31 cellular contexts compared by ENCODE assay signal in genomic region chr1:170893655-170894297, GRCh38. TPM values are rescaled to one million over a fixed set of nuclear protein-coding genes. Genes with fewer than 3 reads are reported as not detected.
A peak's percentile ranks its signal among the peaks of the same experiment; 100 is the strongest.
DNase-seq lines count a peak whose midpoint lies in the region; ATAC-seq, FAIRE-seq and TF ChIP-seq lines count a peak whose summit lies in the region.
"Had no signal": no experiment of that assay in that cellular context is flagged by ENCODE, and none has a peak within 500 bp of the region (broad histone marks: within the 10 kb centered on the region; RNA-seq: fewer than 3 reads in every experiment).

No MANE protein-coding gene starts in this region.

- WGBS in pancreas, 2 donors: 50 to 62% methylated on average over 2 of the region's 2 CpGs

- intact Hi-C loops in pancreas (cut with DNase I): no loop called here

- H3K4me3 ChIP-seq in BJ (ENCODE audit: low read depth, low read length): no peak overlapping the region
- H3K4me3 ChIP-seq in pancreas: no peak overlapping the region
- H3K4me3 ChIP-seq: gastrocnemius medialis, tibial nerve had no signal

- no peak overlapping the region for H3K27ac ChIP-seq in caudate nucleus (ENCODE audit: low read depth, low read length)
- no peak overlapping the region for H3K27ac ChIP-seq in pancreas
- H3K27ac ChIP-seq: brain microvascular endothelial cell, gastrocnemius medialis, tibial nerve had no signal

- POLR2A ChIA-PET in BJ (lab: Charles Lee): no interaction called here

- H3K27me3 ChIP-seq in BJ (ENCODE audit: control insufficient read depth, insufficient read depth, low read length) (no peaks in the 10 kb centered on the region), pancreas (no peaks in the 10 kb centered on the region)
- H3K27me3 ChIP-seq: brain microvascular endothelial cell, gastrocnemius medialis, tibial nerve had no signal

- TF ChIP-seq CTCF in BJ (IDR thresholded peaks at IDR 0.05; ENCODE audit: insufficient read depth, low read depth, low read length): no peak
- TF ChIP-seq CTCF in pancreas (IDR thresholded peaks at IDR 0.05): no peak

- FAIRE-seq in pancreas (lab: Jason Lieb, UNC): no peak
- FAIRE-seq: small intestine had no signal

- no peaks in the 10 kb centered on the region for H3K9me3 ChIP-seq in pancreas
- H3K9me3 ChIP-seq: gastrocnemius medialis, tibial nerve had no signal

- CTCF ChIA-PET in BJ (lab: Yijun Ruan, JAX): interaction anchor here (0.8 kb wide), 1 partner anchor 965 kb away, joined by 3 read pairs; no protein-coding TSS in a partner anchor

- peak; percentile 84 for DNase-seq in BJ (ENCODE audit: low read depth)
- peak; percentile 52 for DNase-seq in RPMI7951 (ENCODE audit: low read depth)
- DNase-seq in fibroblast of peridontal ligament (ENCODE audit: extremely low read depth): peak; percentile 97
- DNase-seq in pons (ENCODE audit: low spot score): peak; percentile 6
- no peak for DNase-seq in caudate nucleus (lab: John Stamatoyannopoulos, UW)
- no peak for DNase-seq in pancreas
- DNase-seq: activated CD4-positive, alpha-beta T cell treated with anti-CD3 and anti-CD28 coated beads, Interleukin-2, amount 50 U/mL, for 48 hours; activated naive CD4-positive, alpha-beta T cell treated with anti-CD3 and anti-CD28 coated beads for 36 hours; AML-193; amniotic stem cell; brain microvascular endothelial cell; CD4-positive, alpha-beta memory T cell; effector CD4-positive, alpha-beta T cell; gastrocnemius medialis; hippocampal formation; immature natural killer cell; naive B cell; NCI-H1105 treated with DMSO at 0.1 percent for 48 hours; NCI-H1930; NCI-H526; occipital lobe; retina; SHP77 treated with DMSO at 0.1 percent for 48 hours; small intestine; T-helper 1 cell had no signal

- H3K36me3 ChIP-seq in BJ (ENCODE audit: control insufficient read depth, insufficient read depth, low read length) (no peaks in the 10 kb centered on the region), pancreas (no peaks in the 10 kb centered on the region)
- H3K36me3 ChIP-seq: brain microvascular endothelial cell, gastrocnemius medialis, tibial nerve had no signal

- ATAC-seq in GM21381 (IDR thresholded peaks at IDR 0.05; ENCODE audit: unreplicated experiment): no peak
- no peak for ATAC-seq in pancreas
- ATAC-seq: gastrocnemius medialis, Panc1 had no signal

- no peaks in the 10 kb centered on the region for H3K4me1 ChIP-seq in pancreas
- H3K4me1 ChIP-seq: gastrocnemius medialis, tibial nerve had no signal

RNA-seq across cellular contexts. Expression of gene MROH9, which starts 41.6 kb away (rescaled TPM):
- polyA plus RNA-seq in BJ (2011; rRNA removed): 0.10 and 0.17 TPM in 2 replicates
- 0.05 TPM in 1 of 2 replicates, not detected in the other for polyA minus RNA-seq in BJ (2011; rRNA and poly(A)+ RNA removed)
- not detected in 2 replicates for total RNA-seq in RPMI7951 (2014; rRNA removed; shearing (Covaris generic))
- total RNA-seq in pancreas: not detected
- polyA plus RNA-seq in pancreas: not detected
- total RNA-seq: activated naive CD4-positive, alpha-beta T cell treated with anti-CD3 and anti-CD28 coated beads for 36 hours; activated T-helper 1 cell treated with anti-CD3 and anti-CD28 coated beads, Interleukin-12 subunit alpha, Interleukin-12 subunit beta, Interleukin-2, Interleukin-4 antibody, amounts not matched to agents 30 ng/mL and 10 ng/mL and 1 ng/mL, durations not matched to agents 14 hours and 24 hours and 36 hours; CD4-positive, alpha-beta memory T cell; gastrocnemius medialis; H4; occipital lobe had no signal
- polyA plus RNA-seq: CD4-positive, alpha-beta memory T cell; IgD-negative memory B cell; immature natural killer cell; small intestine had no signal

Comparison
In these comparisons a context has a peak if more than half of its experiments do, and no peak if none do; other contexts are left out.
1. DNase-seq: peak in BJ (single experiment), RPMI7951 (single experiment), fibroblast of peridontal ligament (single experiment) and pons (single experiment); none in caudate nucleus (0 of 61) and pancreas (0 of 6).